Comparison of ENCODE assay signal across 14 cellular contexts in the genomic region with DNA sequence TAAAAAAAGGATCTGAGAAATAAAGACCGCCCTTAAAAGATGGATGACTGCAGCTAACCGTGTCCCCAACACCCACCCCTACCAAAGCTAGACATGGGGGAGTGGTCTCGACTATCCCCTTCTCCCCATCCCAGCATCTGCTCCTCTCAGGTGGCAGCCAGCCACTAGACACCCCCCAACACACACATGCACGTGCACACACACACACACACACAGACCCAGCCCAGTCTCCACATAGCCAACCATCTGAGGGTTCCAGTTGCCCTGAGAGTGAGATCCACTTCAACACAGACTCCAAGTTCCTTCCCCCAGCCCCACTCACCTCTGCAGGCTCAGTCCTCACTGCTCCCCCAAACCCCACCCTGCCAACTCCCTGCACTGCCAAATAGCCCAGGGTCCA.
A peak's percentile ranks its signal among the peaks of the same experiment; 100 is the strongest.
DNase-seq lines count a peak whose midpoint lies in the region; ATAC-seq, FAIRE-seq and TF ChIP-seq lines count a peak whose summit lies in the region.
"Had no signal": no experiment of that assay in that cellular context is flagged by ENCODE, and none has a peak within 500 bp of the region (broad histone marks: within the 10 kb centered on the region; RNA-seq: fewer than 3 reads in every experiment).

No MANE protein-coding gene starts in this region.

- H3K4me1 ChIP-seq in astrocyte (ENCODE audit: insufficient read depth, low read length) (peaks cover 16% of the 10 kb centered on the region), vagina (peaks cover 26% of the 10 kb centered on the region)

- no peak overlapping the region for H3K4me3 ChIP-seq in astrocyte (ENCODE audit: insufficient read depth, low read depth, low read length)
- no peak overlapping the region for H3K4me3 ChIP-seq in vagina
- H3K4me3 ChIP-seq: GM12878 had no signal

- peaks cover 22% of the 10 kb centered on the region for H3K27me3 ChIP-seq in astrocyte (ENCODE audit: insufficient read depth, low read length)
- H3K27me3 ChIP-seq in vagina = peaks cover 11% of the 10 kb centered on the region

- H3K4me3 Mint-ChIP-seq in astrocyte (ENCODE audit: unreplicated experiment) = peak overlapping the region; percentile 20
- no peak overlapping the region for H3K4me3 Mint-ChIP-seq in activated T-cell treated with anti-CD3 and anti-CD28 coated beads, Interleukin-2, amount 50 U/mL, for 24 hours

- H3K79me2 ChIP-seq in astrocyte (ENCODE audit: insufficient read depth, low read length) = no peaks in the 10 kb centered on the region

- no peak overlapping the region for H2AFZ ChIP-seq in astrocyte (ENCODE audit: low read depth, low read length)

- H3K36me3 ChIP-seq in astrocyte (ENCODE audit: insufficient read depth, low read length) (no peaks in the 10 kb centered on the region), vagina (no peaks in the 10 kb centered on the region)

- no peak for ATAC-seq in activated CD4-positive, CD25-positive, alpha-beta regulatory T cell treated with anti-CD3 and anti-CD28 coated beads, Interleukin-2, amount 50 U/mL, for 24 hours
- ATAC-seq in left colon = peak; percentile 23
- ATAC-seq: GM12878 had no signal

- FAIRE-seq in astrocyte (lab: Jason Lieb, UNC) = no peak
- FAIRE-seq: GM12878, GM18507, H54, RCC 7860 had no signal

- H3K27ac Mint-ChIP-seq in astrocyte (ENCODE audit: unreplicated experiment) = no peak overlapping the region
- H3K27ac Mint-ChIP-seq in activated T-cell treated with anti-CD3 and anti-CD28 coated beads, Interleukin-2, amount 50 U/mL, for 24 hours = no peak overlapping the region

- no peak for TF ChIP-seq POLR2A in vagina (IDR thresholded peaks at IDR 0.05)

- DNase-seq in activated CD4-positive, CD25-positive, alpha-beta regulatory T cell treated with anti-CD3 and anti-CD28 coated beads, Interleukin-2, amount 50 U/mL, for 72 hours = peak; percentile 5
- no peak for DNase-seq in astrocyte (ENCODE audit: low read depth)
- no peak for DNase-seq in left colon
- no peak for DNase-seq in activated T-cell treated with anti-CD3 and anti-CD28 coated beads, Interleukin-2, amount 50 U/mL, for 24 hours
- DNase-seq in vagina (ENCODE audit: extremely low spot score in 2 of 2) = no peak
- DNase-seq: AML-193, NCI-H1436 treated with DMSO at 0.1 percent for 48 hours, SIG-M5 had no signal

- no peak overlapping the region for H3K4me2 ChIP-seq in astrocyte (ENCODE audit: low read length)

- no peak for TF ChIP-seq CTCF in astrocyte (IDR thresholded peaks at IDR 0.05; ENCODE audit: insufficient read depth, low read depth, low read length)
- TF ChIP-seq CTCF in vagina (IDR thresholded peaks at IDR 0.05) = no peak

- intact Hi-C loops in left colon (cut with DNase I, micrococcal nuclease) = no loop called here
- intact Hi-C loops in vagina (cut with DNase I) = loop anchor here (10.0 kb wide), 1 partner anchor 703 kb away; no protein-coding TSS in a partner anchor

- no peaks in the 10 kb centered on the region for H3K9me3 ChIP-seq in astrocyte (ENCODE audit: insufficient read depth, low read depth, low read length)
- H3K9me3 ChIP-seq in vagina = no peaks in the 10 kb centered on the region

- H3K9ac ChIP-seq in astrocyte (ENCODE audit: low read length) = no peak overlapping the region

- no peaks in the 10 kb centered on the region for H3K9me3 Mint-ChIP-seq in astrocyte (ENCODE audit: unreplicated experiment)
- no peaks in the 10 kb centered on the region for H3K9me3 Mint-ChIP-seq in activated T-cell treated with anti-CD3 and anti-CD28 coated beads, Interleukin-2, amount 50 U/mL, for 24 hours

- no peaks in the 10 kb centered on the region for H3K36me3 Mint-ChIP-seq in astrocyte (ENCODE audit: low read depth, unreplicated experiment)
- H3K36me3 Mint-ChIP-seq in activated T-cell treated with anti-CD3 and anti-CD28 coated beads, Interleukin-2, amount 50 U/mL, for 24 hours (ENCODE audit: low read depth) = no peaks in the 10 kb centered on the region

- peaks cover 46% of the 10 kb centered on the region for H3K27me3 Mint-ChIP-seq in astrocyte (ENCODE audit: low read depth, unreplicated experiment)
- H3K27me3 Mint-ChIP-seq in activated T-cell treated with anti-CD3 and anti-CD28 coated beads, Interleukin-2, amount 50 U/mL, for 24 hours = peaks cover 74% of the 10 kb centered on the region

- no peaks in the 10 kb centered on the region for H4K20me1 ChIP-seq in astrocyte (ENCODE audit: insufficient read depth, low read length)

- H3K4me1 Mint-ChIP-seq in astrocyte (ENCODE audit: low read depth, unreplicated experiment) = peaks cover 15% of the 10 kb centered on the region
- peaks cover 17% of the 10 kb centered on the region for H3K4me1 Mint-ChIP-seq in activated T-cell treated with anti-CD3 and anti-CD28 coated beads, Interleukin-2, amount 50 U/mL, for 24 hours (ENCODE audit: low read depth)

- H3K27ac ChIP-seq in astrocyte (ENCODE audit: low read depth, low read length) = no peak overlapping the region
- peak overlapping the region; percentile 41 for H3K27ac ChIP-seq in temporal lobe (ENCODE audit: low read depth, low read length)
- H3K27ac ChIP-seq in vagina = no peak overlapping the region
